ENCODE assay signal across 8 cellular contexts in the genomic region with DNA sequence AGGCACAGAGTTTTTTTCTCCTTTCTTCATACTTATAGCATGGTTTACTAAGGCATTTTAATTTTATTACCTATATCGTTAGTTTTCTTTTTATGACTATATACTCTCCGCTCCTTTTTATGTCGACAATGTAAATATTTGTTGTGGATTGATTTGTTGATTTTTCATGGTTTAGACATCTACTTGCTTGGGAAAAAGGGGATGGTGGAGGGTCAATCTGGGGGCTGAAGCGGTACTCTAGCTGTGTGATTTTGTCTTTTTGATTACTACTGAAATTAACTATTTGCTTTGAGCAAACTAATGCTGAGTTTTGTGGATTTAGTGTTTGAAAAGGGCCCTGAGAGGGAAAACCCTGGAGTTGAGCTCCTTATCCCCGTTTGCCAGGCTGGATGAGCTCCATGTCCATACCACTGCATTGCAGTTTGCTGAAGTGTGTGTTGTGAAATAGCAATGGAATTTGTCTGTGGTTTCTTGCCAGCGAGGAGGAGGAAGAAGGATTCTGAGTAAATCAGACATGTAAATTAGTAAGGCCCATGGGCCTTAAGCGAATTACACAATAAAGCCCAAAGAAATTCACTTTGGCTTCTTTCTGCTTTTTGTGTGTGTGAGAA.
DNase-seq lines count a peak whose midpoint lies in the region; ATAC-seq and TF ChIP-seq lines count a peak whose summit lies in the region.

No MANE protein-coding gene starts in this region.

- H3K4me3 ChIP-seq in transverse colon = no peak overlapping the region

- TF ChIP-seq POLR2A in transverse colon (IDR thresholded peaks at IDR 0.05) = no peak

- in situ Hi-C loops in transverse colon (cut with MboI; ENCODE audit: low pct_ligation_motif_present in 1 of 4, low pct_unique_long_range_greater_than_20kb in 1 of 4, low sequenced_read_pairs in 3 of 4) = no loop called here
- in situ Hi-C loops in G401 (cut with HindIII; ENCODE audit: low sequenced_read_pairs) = no loop called here

- TF ChIP-seq CTCF in HFFc6 (IDR thresholded peaks at IDR 0.05) (no peak), transverse colon (IDR thresholded peaks at IDR 0.05) (no peak)

- H3K27ac Mint-ChIP-seq in HFFc6 = peak overlapping the region; percentile 83

- peaks cover 23% of the 10 kb centered on the region for H3K4me1 Mint-ChIP-seq in HFFc6 (ENCODE audit: low read depth)

- H3K27me3 Mint-ChIP-seq in HFFc6 (ENCODE audit: insufficient read depth) = no peaks in the 10 kb centered on the region

- peak; percentile 71 for ATAC-seq in left ventricle myocardium superior

- no peaks in the 10 kb centered on the region for H3K36me3 Mint-ChIP-seq in HFFc6 (ENCODE audit: low read depth)

- peaks cover 27 to 76% (median 57%) of the 10 kb centered on the region in 4 donors for H3K4me1 ChIP-seq in transverse colon

- intact Hi-C loops in left ventricle myocardium superior (cut with micrococcal nuclease) (no loop called here), transverse colon (cut with DNase I; ENCODE audit: low total_unique reads) (no loop called here)

- 28% methylated on average over 6 to 7 of the region's 7 CpGs for WGBS in transverse colon (ENCODE audit: low coverage in 1 of 2), 2 donors

- H3K4me3 Mint-ChIP-seq in HFFc6 = peak overlapping the region; percentile 76

- DNase-seq in HFFc6 (peak; percentile 85), SKM-1 treated with dmso at 0.1 percent for 144 hours (lab: John Stamatoyannopoulos, UW; ENCODE audit: unreplicated experiment) (peak; percentile 95), left ventricle myocardium superior (peak; percentile 29), transverse colon (peak; percentile 44), DMS153 treated with DMSO at 0.1 percent for 48 hours (lab: John Stamatoyannopoulos, UW; ENCODE audit: unreplicated experiment) (no peak), NCI-H1436 (lab: John Stamatoyannopoulos, UW) (no peak), G401 (ENCODE audit: low spot score) (no peak), putamen (ENCODE audit: low spot score) (no peak)

- TF ChIP-seq EP300 in transverse colon (IDR thresholded peaks at IDR 0.05; ENCODE audit: low read depth) = no peak

- no peaks in the 10 kb centered on the region for H3K9me3 ChIP-seq in transverse colon

- H3K27ac ChIP-seq in transverse colon = peak overlapping the region; percentile 40 to 63 (median 58)

- no peaks in the 10 kb centered on the region for H3K27me3 ChIP-seq in transverse colon

- no peaks in the 10 kb centered on the region for H3K9me3 Mint-ChIP-seq in HFFc6

- no peaks in the 10 kb centered on the region for H3K36me3 ChIP-seq in transverse colon

Comparison
In these comparisons a context has a peak if more than half of its experiments do, and no peak if none do; other contexts are left out.
1. DNase-seq: peak in HFFc6 (single experiment), SKM-1 treated with dmso at 0.1 percent for 144 hours (single experiment), left ventricle myocardium superior (single experiment) and transverse colon (single experiment); none in DMS153 treated with DMSO at 0.1 percent for 48 hours (single experiment), NCI-H1436 (single experiment), G401 (single experiment) and putamen (single experiment).